Comparison of ENCODE assay signal across 25 cellular contexts in genomic region chr1:21750841-21751240, GRCh38.
"Had no signal": no experiment of that assay in that cellular context is flagged by ENCODE, and none has a peak within 500 bp of the region (broad histone marks: within the 10 kb centered on the region; RNA-seq: fewer than 3 reads in every experiment).

No MANE protein-coding gene starts in this region.

- H3K4me3 Mint-ChIP-seq: dendritic cell treated with granulocyte-macrophage colony-stimulating factor and Interleukin-4, amounts not matched to agents 40 ng/mL and 50 ng/mL, for 4 days; endodermal cell; naive thymus-derived CD4-positive, alpha-beta T cell; nephron; neural progenitor cell had no signal

- H3K9me3 Mint-ChIP-seq: dendritic cell treated with granulocyte-macrophage colony-stimulating factor and Interleukin-4, amounts not matched to agents 40 ng/mL and 50 ng/mL, for 4 days; endodermal cell; nephron; neural progenitor cell had no signal

- H3K4me1 Mint-ChIP-seq: endodermal cell, neural progenitor cell had no signal

- ATAC-seq: esophagus mucosa; foreskin keratinocyte; heart right ventricle; left cardiac atrium; left lung; naive thymus-derived CD4-positive, alpha-beta T cell; sciatic nerve had no signal

- DNase-seq: effector CD8-positive, alpha-beta T cell; endodermal cell; foreskin keratinocyte; glutamatergic neuron; heart right ventricle; hippocampal formation; left cardiac atrium; left lung; mammary epithelial cell; mesendoderm; midbrain; naive thymus-derived CD4-positive, alpha-beta T cell; stimulated activated CD4-positive, alpha-beta T cell treated with anti-CD3 and anti-CD28 coated beads, Interleukin-12 subunit alpha, Interleukin-12 subunit beta, amount 100 ng/mL, for 4 hours; stimulated activated CD4-positive, alpha-beta T cell treated with anti-CD3 and anti-CD28 coated beads, Interleukin-1b, Interleukin-23, amount 100 ng/mL, for 48 hours; stimulated activated CD4-positive, alpha-beta T cell treated with anti-CD3 and anti-CD28 coated beads, Interleukin-4, amount 100 ng/mL, for 1 hour; stimulated activated CD8-positive, alpha-beta memory T cell treated with anti-CD3 and anti-CD28 coated beads, Interleukin-4, amount 100 ng/mL, for 48 hours; stimulated activated naive CD4-positive, alpha-beta T cell treated with Interleukin-2 at 50 U/mL for 16 hours; stomach; thyroid gland; trophoblast cell had no signal

- H3K27me3 Mint-ChIP-seq: dendritic cell treated with granulocyte-macrophage colony-stimulating factor and Interleukin-4, amounts not matched to agents 40 ng/mL and 50 ng/mL, for 4 days; naive thymus-derived CD4-positive, alpha-beta T cell had no signal

- H3K27ac Mint-ChIP-seq: dendritic cell treated with granulocyte-macrophage colony-stimulating factor and Interleukin-4, amounts not matched to agents 40 ng/mL and 50 ng/mL, for 4 days; nephron; neural progenitor cell had no signal
